In the genomic region with DNA sequence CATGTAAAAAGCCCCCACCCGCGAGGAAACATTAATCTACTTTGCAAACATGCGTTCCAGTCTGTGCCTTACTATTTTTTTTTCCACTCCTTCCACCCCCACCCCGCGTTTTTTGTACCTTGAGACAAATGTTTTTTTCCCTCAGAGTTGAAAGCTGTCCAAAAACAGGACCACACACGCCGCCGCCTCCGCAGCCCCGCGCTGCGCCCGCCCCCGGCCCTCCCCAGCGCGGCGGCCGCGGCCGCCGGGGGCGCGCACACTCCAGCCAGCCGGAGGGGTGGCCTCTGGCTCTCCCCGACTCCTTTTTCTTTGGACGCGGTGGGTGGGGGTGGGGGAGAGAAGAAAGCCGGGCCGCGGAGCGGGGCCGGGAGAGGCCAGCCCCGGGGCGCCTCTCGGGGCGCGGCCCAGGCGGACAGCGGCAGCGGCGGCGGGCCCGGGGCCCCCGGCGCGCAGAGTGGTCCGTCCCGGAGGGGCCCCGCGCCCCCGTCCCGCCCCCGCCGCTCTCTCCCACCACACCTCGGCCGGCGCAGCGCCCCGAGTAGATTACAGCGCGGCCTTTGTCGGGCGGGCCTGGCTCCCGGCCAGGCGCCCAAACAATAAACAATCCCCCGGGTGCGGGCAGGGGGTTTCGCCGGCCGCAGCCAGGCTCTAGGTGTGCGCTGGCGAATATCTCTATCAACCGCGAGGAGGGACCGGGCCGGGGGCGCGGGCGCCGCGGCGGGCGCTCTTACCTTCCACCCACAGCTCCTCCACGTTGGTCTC, we compare ENCODE assay signal across 8 cellular contexts. TPM values are rescaled to one million over a fixed set of nuclear protein-coding genes. Genes with fewer than 3 reads are reported as not detected.
A peak's percentile ranks its signal among the peaks of the same experiment; 100 is the strongest.
DNase-seq lines count a peak whose midpoint lies in the region; ATAC-seq and TF ChIP-seq lines count a peak whose summit lies in the region.

No MANE protein-coding gene starts in this region.

- dilution Hi-C loops in mammary epithelial cell (cut with HindIII; ENCODE audit: low sequenced_read_pairs): no loop called here

- ATAC-seq in HG03354 (IDR thresholded peaks at IDR 0.05; ENCODE audit: poor library complexity, severe bottlenecking, unreplicated experiment) (peak; percentile 23), HG03097 (IDR thresholded peaks at IDR 0.05; ENCODE audit: low FRiP score, unreplicated experiment) (no peak)

- peak overlapping the region; percentile 74 for H3K9ac ChIP-seq in mammary epithelial cell (ENCODE audit: insufficient read depth, low read length)

- DNase-seq in NCI-H524 (lab: John Stamatoyannopoulos, UW) (peak; percentile 62 to 69), NCI-H524 treated with DMSO at 0.1 percent for 48 hours (lab: John Stamatoyannopoulos, UW) (no peak), RWPE1 (ENCODE audit: low spot score) (peak; percentile 82), mammary epithelial cell (peak; percentile 34), islet precursor cell (peak; percentile 82)
- DNase-seq in stimulated activated CD4-positive, alpha-beta T cell treated with anti-CD3 and anti-CD28 coated beads, Interleukin-12 subunit alpha, Interleukin-12 subunit beta, amount 100 ng/mL, for 4 hours: peak; percentile 33

- H3K4me3 ChIP-seq in mammary epithelial cell (replicated peaks in 1 of 3; ENCODE audit: insufficient read depth in 1 of 3, low read depth in 2 of 3, low read length in 3 of 3): peak overlapping the region; percentile 83 to 94 (median 89)

- H2AFZ ChIP-seq in mammary epithelial cell (ENCODE audit: low read depth, low read length): peak overlapping the region; percentile 94

- H3K27ac ChIP-seq in RWPE1: peak overlapping the region; percentile 99
- H3K27ac ChIP-seq in mammary epithelial cell (ENCODE audit: insufficient read depth, low read depth, low read length): peak overlapping the region; percentile 61

- CTCF ChIA-PET in RWPE1 (lab: Yijun Ruan, JAX) (interaction anchor here (0.7 to 0.8 kb wide), 3 partner anchors 23 to 153 kb away, joined by 3 to 5 read pairs (median 3); no protein-coding TSS in a partner anchor), mammary epithelial cell (lab: Charles Lee; ENCODE audit: low non-redundant PET) (no interaction called here)

- H4K20me1 ChIP-seq in mammary epithelial cell (ENCODE audit: insufficient read depth, low read length): no peaks in the 10 kb centered on the region

- intact Hi-C loops in mammary epithelial cell (cut with micrococcal nuclease): loop anchor here (5.0 to 10.0 kb wide), 3 partner anchors 371 to 911 kb away; partner anchors contain the start of genes ERCC6L2 and ZNF367

- H3K4me1 ChIP-seq in mammary epithelial cell (ENCODE audit: insufficient read depth, low read length): peaks cover 14% of the 10 kb centered on the region

- BruUV-seq in mammary epithelial cell (replicated peaks; lab: Mats Ljungman, UMichigan): no TSS peak

- in situ Hi-C loops in mammary epithelial cell (cut with MboI; ENCODE audit: low sequenced_read_pairs in 2 of 2): loop anchor here in 1 of 2 donors (25.0 kb wide), 2 partner anchors 194 to 381 kb away; partner anchors contain the start of genes ERCC6L2 and FANCC

- H3K79me2 ChIP-seq in mammary epithelial cell (ENCODE audit: insufficient read depth, low read length): peaks cover 3% of the 10 kb centered on the region

- H3K36me3 ChIP-seq in mammary epithelial cell (ENCODE audit: insufficient read depth, low read length): no peaks in the 10 kb centered on the region

- WGBS in mammary epithelial cell (ENCODE audit: low coverage, missing lambda C conversion rate): 2% methylated on average over 20 of the region's 84 CpGs

- POLR2A ChIA-PET in RWPE1 (lab: Yijun Ruan, JAX; ENCODE audit: low non-redundant PET): no interaction called here

- H3K9me3 ChIP-seq in mammary epithelial cell (replicated peaks; ENCODE audit: insufficient read depth, low read length): no peaks in the 10 kb centered on the region

- no peaks in the 10 kb centered on the region for H3K27me3 ChIP-seq in mammary epithelial cell (ENCODE audit: insufficient read depth, low read length)

- H3K4me2 ChIP-seq in mammary epithelial cell (ENCODE audit: insufficient read depth, low read depth, low read length): peak overlapping the region; percentile 98

- TF ChIP-seq CTCF in RWPE1 (conservative IDR thresholded peaks at IDR 0.05; ENCODE audit: low read depth) (no peak), mammary epithelial cell (conservative IDR thresholded peaks at IDR 0.05 in 1 of 2, IDR thresholded peaks at IDR 0.05 in 1 of 2; ENCODE audit: extremely low read depth in 1 of 2, insufficient read depth in 1 of 2, low read depth in 1 of 2, low read length in 2 of 2) (no peak)

RNA-seq across cellular contexts. Expression of gene PTCH1, which starts 10.9 kb away (rescaled TPM):
- total RNA-seq in mammary epithelial cell: 1 to 10 TPM; 5.0 to 7.0 TPM
- polyA plus RNA-seq in mammary epithelial cell: 1.7 TPM
- 9.3 TPM for polyA minus RNA-seq in mammary epithelial cell
